Comparison of ENCODE assay signal across 12 cellular contexts in genomic region chr7:55535637-55536016, GRCh38. TPM values are rescaled to one million over a fixed set of nuclear protein-coding genes. Genes with fewer than 3 reads are reported as not detected.
DNase-seq lines count a peak whose midpoint lies in the region; ATAC-seq, FAIRE-seq and TF ChIP-seq lines count a peak whose summit lies in the region.
"Had no signal": no experiment of that assay in that cellular context is flagged by ENCODE, and none has a peak within 500 bp of the region (broad histone marks: within the 10 kb centered on the region; RNA-seq: fewer than 3 reads in every experiment).

No MANE protein-coding gene starts in this region.

- H3K9me3 ChIP-seq in HepG2 (ENCODE audit: low read length), result no peaks in the 10 kb centered on the region
- H3K9me3 ChIP-seq in right lobe of liver, result no peaks in the 10 kb centered on the region
- H3K9me3 ChIP-seq in SU-DHL-6 (ENCODE audit: insufficient read depth, low read length), result no peaks in the 10 kb centered on the region
- H3K9me3 ChIP-seq in H1 (ENCODE audit: insufficient read depth in 2 of 2, low read depth in 1 of 2, low read length in 1 of 2), result no peaks in the 10 kb centered on the region
- no peaks in the 10 kb centered on the region for H3K9me3 ChIP-seq in transverse colon

- no peak overlapping the region for H3K18ac ChIP-seq in H1 (ENCODE audit: extremely low read depth, low read length)

- BruUV-seq in HepG2 (replicated peaks; lab: Mats Ljungman, UMichigan), result no TSS peak

- peak overlapping the region; percentile 78 for H4K91ac ChIP-seq in H1 (replicated peaks; ENCODE audit: insufficient read length, low read length)

- H2BK5ac ChIP-seq in H1 (ENCODE audit: low read depth, low read length), result peak overlapping the region; percentile 82; the same call in 1 of the 2 replicates

- DNase-seq in HepG2 (ENCODE audit: low spot score) (no peak), right lobe of liver (no peak), H1 (ENCODE audit: low read depth in 1 of 2, low spot score in 2 of 2) (no peak), transverse colon (no peak), HuH-7 (ENCODE audit: low spot score) (no peak), ureter (ENCODE audit: low spot score) (no peak), H54 (ENCODE audit: insufficient read length, low spot score) (no peak)
- DNase-seq: NCI-H1092 treated with DMSO at 0.1 percent for 48 hours, NCI-H226, PC-3 had no signal

- H3K56ac ChIP-seq in H1 (replicated peaks; ENCODE audit: insufficient read length, low read depth, low read length), result no peak overlapping the region

- H2BK120ac ChIP-seq in H1 (replicated peaks; ENCODE audit: low read depth, low read length), result no peak overlapping the region

- CTCF ChIA-PET in HepG2 (lab: Yijun Ruan, JAX; ENCODE audit: low intra/inter-chr PET ratio, low total read pairs) (no interaction called here), H1 (lab: Charles Lee; ENCODE audit: partially characterized antibody) (interaction anchor here (0.8 to 1.9 kb wide), 3 partner anchors 12 to 41 kb away, joined by 3 to 5 read pairs (median 4); no protein-coding TSS in a partner anchor)

- TF ChIP-seq EP300 in HepG2 (IDR thresholded peaks at IDR 0.05; ENCODE audit: low read depth in 2 of 2, low read length in 2 of 2) (no peak), HepG2 (CRISPR knock-in tag; IDR thresholded peaks at IDR 0.05; ENCODE audit: borderline replicate concordance) (no peak), H1 (IDR thresholded peaks at IDR 0.05; ENCODE audit: borderline replicate concordance in 1 of 2, low read depth in 2 of 2, low read length in 2 of 2) (no peak), transverse colon (IDR thresholded peaks at IDR 0.05; ENCODE audit: low read depth) (no peak)

- H3K4ac ChIP-seq in H1 (replicated peaks; ENCODE audit: insufficient read length, low read depth, low read length), result no peak overlapping the region

- POLR2A ChIA-PET in HepG2 (lab: Yijun Ruan, JAX), result no interaction called here
- POLR2A ChIA-PET in H1 (lab: Charles Lee; ENCODE audit: partially characterized antibody), result interaction anchor here (1.0 kb wide), 1 partner anchor 36 kb away, joined by 4 read pairs; no protein-coding TSS in a partner anchor

- H3K36me3 ChIP-seq in HepG2 (replicated peaks in 1 of 2; ENCODE audit: control insufficient read depth in 1 of 2, insufficient read depth in 2 of 2, low read length in 2 of 2), result peaks cover 0 to 3% of the 10 kb centered on the region in 2 experiments; a peak in 1 of 5 replicates
- no peaks in the 10 kb centered on the region for H3K36me3 ChIP-seq in right lobe of liver
- no peaks in the 10 kb centered on the region for H3K36me3 ChIP-seq in SU-DHL-6 (ENCODE audit: low read length)
- H3K36me3 ChIP-seq in H1 (ENCODE audit: control insufficient read depth in 2 of 4, insufficient read depth in 4 of 4, low read length in 3 of 4), result no peaks in the 10 kb centered on the region
- no peaks in the 10 kb centered on the region for H3K36me3 ChIP-seq in transverse colon

- WGBS in HepG2 (ENCODE audit: low lambda C conversion rate), result 72% methylated on average over 5 of the region's 5 CpGs
- 73% methylated on average over 2 of the region's 5 CpGs for WGBS in right lobe of liver (ENCODE audit: insufficient coverage, low coverage, low lambda C conversion rate, missing lambda C conversion rate)
- 95% methylated on average over 5 of the region's 5 CpGs; no CpG with 5 or more reads in 1 of the 2 experiments for WGBS in H1 (ENCODE audit: extremely low coverage in 1 of 2, insufficient coverage in 1 of 2, insufficient read length in 1 of 2, insufficient replicate concordance in 2 of 2, low coverage in 1 of 2, low lambda C conversion rate in 2 of 2, missing lambda C conversion rate in 1 of 2), 2 experiments
- WGBS in transverse colon (ENCODE audit: low coverage in 1 of 2), 2 donors, result 78 to 100% methylated on average over 3 to 5 of the region's 5 CpGs

- TF ChIP-seq POLR2A in HepG2 (IDR thresholded peaks at IDR 0.05; ENCODE audit: insufficient read depth in 1 of 2, low read depth in 2 of 2, low read length in 2 of 2) (no peak), right lobe of liver (IDR thresholded peaks at IDR 0.05) (no peak), H1 (IDR thresholded peaks at IDR 0.05; ENCODE audit: control extremely low read depth in 1 of 2, low read depth in 2 of 2, low read length in 2 of 2) (no peak), transverse colon (IDR thresholded peaks at IDR 0.05) (no peak), H54 (IDR thresholded peaks at IDR 0.05; ENCODE audit: low read depth, low read length) (no peak)

- 0 out of 2 replicates have a peak overlapping the region, but pooled peaks have one; percentile 77 for H2AK5ac ChIP-seq in H1 (ENCODE audit: low read depth, low read length)

- H3K27ac ChIP-seq in HepG2 (ENCODE audit: extremely low read length, insufficient read depth, low read length) (no peak overlapping the region), right lobe of liver (no peak overlapping the region), SU-DHL-6 (ENCODE audit: low read depth, low read length) (peak overlapping the region; percentile 95), H1 (ENCODE audit: low read depth, low read length) (no peak overlapping the region), transverse colon (peak overlapping the region; percentile 49 to 81 (median 74))

- H4K20me1 ChIP-seq in HepG2 (ENCODE audit: insufficient read depth, low read length) (peaks cover 7% of the 10 kb centered on the region), SU-DHL-6 (ENCODE audit: low read depth, low read length) (peaks cover 25% of the 10 kb centered on the region), H1 (replicated peaks in 1 of 2; ENCODE audit: control insufficient read depth in 1 of 2, insufficient read depth in 2 of 2, low read length in 2 of 2) (peaks cover 14 to 25% of the 10 kb centered on the region in 2 experiments)

- H2BK12ac ChIP-seq in H1 (ENCODE audit: low read depth, low read length), result no peak overlapping the region

- H2AFZ ChIP-seq in HepG2 (ENCODE audit: low read length), result no peak overlapping the region
- H2AFZ ChIP-seq in SU-DHL-6 (ENCODE audit: low read depth, low read length, severe bottlenecking), result no peak overlapping the region
- H2AFZ ChIP-seq in H1 (ENCODE audit: low read length), result no peak overlapping the region

- in situ Hi-C loops in HepG2 (cut with HindIII; ENCODE audit: extremely low pct_ligation_motif_present, low pct_unique_long_range_greater_than_20kb), result no loop called here
- in situ Hi-C loops in transverse colon (cut with MboI; ENCODE audit: low pct_ligation_motif_present in 1 of 4, low pct_unique_long_range_greater_than_20kb in 1 of 4, low sequenced_read_pairs in 3 of 4), result no loop called here

- FAIRE-seq in HepG2 (lab: Jason Lieb, UNC) (no peak), H1 (lab: Jason Lieb, UNC) (no peak), H54 (lab: Jason Lieb, UNC) (no peak)
- FAIRE-seq: islet of Langerhans had no signal

- H3K4me2 ChIP-seq in HepG2 (ENCODE audit: low read depth, low read length) (peak overlapping the region; percentile 41), SU-DHL-6 (ENCODE audit: low read depth, low read length, poor library complexity, severe bottlenecking) (peak overlapping the region; percentile 48), H1 (ENCODE audit: insufficient read depth in 1 of 2, low read depth in 2 of 2, low read length in 2 of 2) (no peak overlapping the region)

- H4K5ac ChIP-seq in H1 (ENCODE audit: insufficient read length, low read depth, low read length), result no peak overlapping the region

- H3K9me2 ChIP-seq in SU-DHL-6 (replicated peaks; ENCODE audit: insufficient read depth, low read length), result no peaks in the 10 kb centered on the region

- intact Hi-C loops in HepG2 (cut with micrococcal nuclease; ENCODE audit: unreplicated experiment) (no loop called here), right lobe of liver (cut with DNase I) (no loop called here), transverse colon (cut with DNase I; ENCODE audit: low total_unique reads) (no loop called here)

- peak overlapping the region; percentile 63; the same call in 1 of the 2 replicates for H4K8ac ChIP-seq in H1 (ENCODE audit: extremely low read depth, insufficient read depth, low read length)

- no peaks in the 10 kb centered on the region for H3K27me3 ChIP-seq in HepG2 (ENCODE audit: control insufficient read depth in 1 of 2, insufficient read depth in 2 of 2, low read length in 2 of 2)
- H3K27me3 ChIP-seq in right lobe of liver, result no peaks in the 10 kb centered on the region
- no peaks in the 10 kb centered on the region for H3K27me3 ChIP-seq in SU-DHL-6 (ENCODE audit: low read length)
- no peaks in the 10 kb centered on the region for H3K27me3 ChIP-seq in H1 (replicated peaks in 1 of 4; ENCODE audit: control insufficient read depth in 3 of 4, extremely low read depth in 1 of 4, insufficient read depth in 3 of 4, low read length in 3 of 4)
- H3K27me3 ChIP-seq in transverse colon, result no peaks in the 10 kb centered on the region

- ATAC-seq in HepG2, result no peak; the same call in 1 of the 3 replicates
- ATAC-seq in right lobe of liver, result no peak

- peaks cover 26% of the 10 kb centered on the region for H3K79me1 ChIP-seq in H1 (ENCODE audit: low read depth, low read length)

- TF ChIP-seq RAD21 in HepG2 (CRISPR knock-in tag; IDR thresholded peaks at IDR 0.05), result no peak
- no peak for TF ChIP-seq RAD21 in H1 (IDR thresholded peaks at IDR 0.05 in 1 of 2, conservative IDR thresholded peaks at IDR 0.05 in 1 of 2; ENCODE audit: low read depth in 2 of 2, low read length in 2 of 2)

- H3K9ac ChIP-seq in HepG2 (ENCODE audit: insufficient read depth, low read depth, low read length) (no peak overlapping the region), SU-DHL-6 (ENCODE audit: low read length) (no peak overlapping the region), H1 (replicated peaks in 1 of 4; ENCODE audit: extremely low read depth in 1 of 4, low read depth in 3 of 4, low read length in 3 of 4) (no peak overlapping the region)

- H3K79me2 ChIP-seq in HepG2 (ENCODE audit: insufficient read depth, low read length) (peaks cover 42% of the 10 kb centered on the region), SU-DHL-6 (ENCODE audit: insufficient read depth, low read length) (peaks cover 53% of the 10 kb centered on the region), H1 (ENCODE audit: control insufficient read depth in 1 of 2, insufficient read depth in 2 of 2, low read length in 2 of 2) (peaks cover 0 to 85% of the 10 kb centered on the region in 2 experiments)

- peaks cover 3% of the 10 kb centered on the region; the same call in 1 of the 2 replicates for H3K23me2 ChIP-seq in H1 (ENCODE audit: low read depth, low read length)

- H3K4me1 ChIP-seq in HepG2 (ENCODE audit: insufficient read depth, low read length) (peaks cover 53% of the 10 kb centered on the region), right lobe of liver (no peaks in the 10 kb centered on the region), H1 (replicated peaks in 1 of 4; ENCODE audit: control insufficient read depth in 3 of 4, insufficient read depth in 4 of 4, low read length in 3 of 4) (peaks cover 10 to 28% (median 21%) of the 10 kb centered on the region in 4 experiments), transverse colon (peaks cover 13 to 49% (median 36%) of the 10 kb centered on the region in 4 donors)

- H3K4me3 ChIP-seq in HepG2 (replicated peaks in 1 of 3; ENCODE audit: insufficient read depth in 1 of 3, low read depth in 2 of 3, low read length in 3 of 3) (no peak overlapping the region; a peak in 1 of 6 replicates), right lobe of liver (no peak overlapping the region), SU-DHL-6 (ENCODE audit: insufficient read depth, low read length, poor library complexity, severe bottlenecking) (no peak overlapping the region), H1 (ENCODE audit: extremely low read depth in 1 of 4, insufficient read depth in 2 of 4, low read depth in 3 of 4, low read length in 4 of 4) (no peak overlapping the region), transverse colon (no peak overlapping the region)

- H2BK15ac ChIP-seq in H1 (ENCODE audit: low read length), result no peak overlapping the region

- no peak overlapping the region for H2BK20ac ChIP-seq in H1 (ENCODE audit: low read length)

- TF ChIP-seq CTCF in HepG2 (CRISPR knock-in tag; IDR thresholded peaks at IDR 0.05) (no peak), right lobe of liver (IDR thresholded peaks at IDR 0.05) (no peak), SU-DHL-6 (IDR thresholded peaks at IDR 0.05; ENCODE audit: insufficient read depth, low read length, poor library complexity, severe bottlenecking) (no peak), H1 (IDR thresholded peaks at IDR 0.05; ENCODE audit: control extremely low read depth in 1 of 3, insufficient read depth in 1 of 3, low read depth in 1 of 3, low read length in 3 of 3) (no peak), transverse colon (IDR thresholded peaks at IDR 0.05) (no peak)

- peaks cover 39% of the 10 kb centered on the region for H3F3A ChIP-seq in SU-DHL-6 (ENCODE audit: insufficient read depth)

- no peak overlapping the region for H3K23ac ChIP-seq in H1 (ENCODE audit: insufficient read length)

- no peak overlapping the region for H3K14ac ChIP-seq in H1 (ENCODE audit: insufficient read length)

RNA-seq across cellular contexts. Expression of gene VOPP1, which starts 36.7 kb away (rescaled TPM):
- total RNA-seq in HepG2 (2016; rRNA removed; fragmentation: Illumina TruSeq; extraction: Trizol) (49.9 and 55.3 TPM in 2 replicates), right lobe of liver (10 to 100 TPM; 15.8 to 30.3 (median 23.2) TPM), transverse colon (10 to 100 TPM; 22.1 to 79.2 (median 73.9) TPM), ureter (47.1 TPM)
- total RNA-seq in HepG2 (2016; cell fraction: cytosol; rRNA removed; fragmentation: Illumina TruSeq; extraction: Trizol; ENCODE audit: low read depth), result 29.6 and 31.7 TPM in 2 replicates
- 43.7 and 56.7 TPM in 2 replicates for total RNA-seq in HepG2 (2016; cell fraction: insoluble cytoplasmic fraction; rRNA removed; fragmentation: Illumina TruSeq; extraction: Trizol)
- 74.9 and 78.9 TPM in 2 replicates for total RNA-seq in HepG2 (2016; cell fraction: membrane; rRNA removed; fragmentation: Illumina TruSeq; extraction: Trizol)
- 43.5 and 50.2 TPM in 2 replicates for total RNA-seq in HepG2 (2016; cell fraction: nucleus; rRNA removed; fragmentation: Illumina TruSeq; extraction: Trizol)
- polyA plus RNA-seq in HepG2 (2011; rRNA removed) (21.3 and 21.8 TPM in 2 replicates), H1 (2011; rRNA removed) (44.7 and 58.8 TPM in 2 replicates)
- 21.1 and 24.6 TPM in 2 replicates for polyA plus RNA-seq in HepG2 (2011; cell fraction: cytosol; rRNA removed)
- polyA plus RNA-seq in HepG2 (2011; cell fraction: nucleus; rRNA removed), result 12.5 and 14.4 TPM in 2 replicates
- 24.1 and 26.8 TPM in 2 replicates for polyA plus RNA-seq in HepG2 (2012)
- polyA plus RNA-seq in HepG2 (2016; cell fraction: cytosol; fragmentation: Illumina TruSeq; extraction: Trizol; ENCODE audit: low read depth), result 32.1 and 36.4 TPM in 2 replicates
- polyA plus RNA-seq in HepG2 (2016; cell fraction: insoluble cytoplasmic fraction; fragmentation: Illumina TruSeq; extraction: Trizol; ENCODE audit: low read depth), result 38.0 and 40.3 TPM in 2 replicates
- 62.2 and 67.1 TPM in 2 replicates for polyA plus RNA-seq in HepG2 (2016; cell fraction: membrane; fragmentation: Illumina TruSeq; extraction: Trizol; ENCODE audit: low read depth)
- 49.8 and 50.9 TPM in 2 replicates for polyA plus RNA-seq in HepG2 (2016; cell fraction: nucleus; fragmentation: Illumina TruSeq; extraction: Trizol; ENCODE audit: insufficient read depth, low read depth)
- polyA minus RNA-seq in HepG2 (2011; rRNA and poly(A)+ RNA removed; ENCODE audit: low replicate concordance), result 59.2 and 63.5 TPM in 2 replicates
- 28.0 and 28.5 TPM in 2 replicates for polyA minus RNA-seq in HepG2 (2011; cell fraction: cytosol; rRNA and poly(A)+ RNA removed)
- 19.4 and 23.2 TPM in 2 replicates for polyA minus RNA-seq in HepG2 (2011; cell fraction: nucleus; rRNA and poly(A)+ RNA removed)
- total RNA-seq in H1 (2021; fragmentation: NEBNext Ultra II Directional; extraction: Animal tissue kit (Norgen Biotek cat#: 25700)), result 82.7 and 83.0 TPM in 2 replicates
- polyA plus RNA-seq in H1 (2011; cell fraction: cytosol; rRNA removed), result 44.9 TPM
- 53.3 TPM for polyA plus RNA-seq in H1 (2011; cell fraction: nucleus; rRNA removed)
- polyA plus RNA-seq in H1 (2012, experiment 1 of 2), result 59.8 to 62.7 TPM (median 62.1 TPM) in 4 replicates
- 74.8 TPM for polyA plus RNA-seq in H1 (2012, experiment 2 of 2)
- polyA plus RNA-seq in H1 (2013, experiment 1 of 2), result 47.6 TPM
- 51.6 TPM for polyA plus RNA-seq in H1 (2013, experiment 2 of 2)
- polyA minus RNA-seq in H1 (2011; rRNA and poly(A)+ RNA removed), result 76.2 and 81.0 TPM in 2 replicates
- 51.9 TPM for polyA minus RNA-seq in H1 (2011; cell fraction: cytosol; rRNA and poly(A)+ RNA removed)
- polyA minus RNA-seq in H1 (2011; cell fraction: nucleus; rRNA and poly(A)+ RNA removed), result 53.8 TPM

Comparison
In these comparisons a context has a peak if more than half of its experiments do, and no peak if none do; other contexts are left out.
1. H3K27ac ChIP-seq: peak in SU-DHL-6 (single experiment) and transverse colon (4 of 4); none in HepG2 (single experiment), right lobe of liver (0 of 3) and H1 (single experiment).
2. H3K4me2 ChIP-seq: peak in HepG2 (single experiment) and SU-DHL-6 (single experiment); none in H1 (0 of 2).